In the genomic region with DNA sequence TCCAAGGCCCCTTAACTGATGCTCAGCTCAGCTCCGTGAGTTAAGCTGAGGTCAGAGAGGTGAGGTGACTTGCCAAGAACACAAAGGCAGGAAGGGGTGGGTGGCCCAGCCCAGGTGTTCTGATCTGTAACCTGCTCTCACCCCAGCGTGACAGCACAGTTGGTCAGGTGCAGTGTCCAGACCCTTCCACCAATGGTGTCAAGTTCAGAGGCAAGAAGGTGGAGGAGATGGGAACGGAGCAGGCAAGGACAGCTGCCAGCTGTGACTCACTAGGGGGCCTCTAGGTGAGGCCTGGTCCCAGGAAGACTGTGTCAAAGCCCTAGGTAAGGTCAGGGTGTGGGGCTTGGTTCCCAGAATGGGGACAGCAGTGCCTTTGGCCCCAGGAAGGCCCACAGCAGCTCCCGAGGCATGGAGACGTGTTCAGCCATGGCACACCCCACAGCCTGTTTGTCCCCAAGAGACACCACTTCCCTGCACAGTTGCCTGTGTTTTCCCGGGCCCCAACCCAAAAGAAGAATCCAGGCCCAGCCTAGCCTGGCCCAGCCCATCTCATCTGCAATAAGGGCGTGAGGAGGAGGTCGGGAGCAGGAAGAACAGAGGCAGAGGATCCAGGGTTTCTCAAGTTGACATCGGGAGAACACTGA, we compare ENCODE assay signal across 1 cellular context.
A peak's percentile ranks its signal among the peaks of the same experiment; 100 is the strongest.
TF ChIP-seq lines count a peak whose summit lies in the region.

No MANE protein-coding gene starts in this region.

TF ChIP-seq in HepG2, 621 proteins besides CTCF, POLR2A, EP300 and RAD21 (continued from another document):
- peak; percentile 88 for TF ChIP-seq ZNF563 (CRISPR knock-in tag; IDR thresholded peaks at IDR 0.05)
